Comparison of ENCODE assay signal across 14 cellular contexts in the genomic region with DNA sequence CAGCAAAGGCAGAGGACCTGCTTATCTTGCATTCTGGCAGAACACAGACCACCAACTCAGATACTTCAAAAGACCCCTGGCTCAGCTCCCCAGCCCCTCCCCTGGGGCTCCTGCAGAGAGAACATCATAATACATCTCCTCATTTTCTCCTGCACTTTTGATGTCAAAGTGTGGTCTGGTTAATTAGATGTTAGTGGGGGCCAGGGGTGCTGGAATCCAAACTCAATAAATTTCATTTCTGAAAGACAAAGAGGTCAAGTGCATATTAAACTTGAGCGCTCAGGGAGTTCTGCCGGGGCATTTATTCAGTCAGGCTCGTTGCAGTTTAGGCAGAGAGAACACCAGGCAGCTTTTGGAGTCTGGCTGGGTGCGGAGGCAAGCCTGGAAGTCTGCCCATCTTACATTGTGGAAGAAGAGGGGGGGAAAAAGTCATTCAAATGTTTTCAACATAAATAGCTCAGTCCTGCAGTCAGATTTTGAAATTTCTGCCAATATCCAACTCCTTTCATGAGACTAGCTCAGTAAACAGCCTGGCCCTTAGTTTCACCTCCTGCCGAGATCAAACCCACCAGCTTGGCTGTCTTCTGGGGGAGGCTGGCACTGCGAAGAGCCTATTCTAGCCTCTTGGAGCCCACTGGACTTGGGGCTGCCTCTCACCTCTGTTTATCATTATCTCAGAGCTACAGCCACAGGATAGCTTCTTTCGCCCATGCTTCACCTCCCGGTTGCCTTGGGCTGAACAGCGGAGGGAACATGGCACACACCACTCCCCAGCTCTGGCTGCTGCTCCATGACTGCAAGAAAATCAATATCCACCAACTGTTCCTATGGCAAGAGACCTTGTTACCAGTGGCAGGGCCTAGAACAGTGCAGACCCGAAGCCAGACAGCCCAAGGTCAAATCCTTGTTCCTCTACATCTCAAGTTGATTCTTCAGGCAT.
DNase-seq lines count a peak whose midpoint lies in the region; ATAC-seq and TF ChIP-seq lines count a peak whose summit lies in the region.
"Had no signal": no experiment of that assay in that cellular context is flagged by ENCODE, and none has a peak within 500 bp of the region (broad histone marks: within the 10 kb centered on the region; RNA-seq: fewer than 3 reads in every experiment).

No MANE protein-coding gene starts in this region.

- WGBS in testis, 2 donors = 55 to 65% methylated on average over 10 of the region's 10 CpGs

- TF ChIP-seq CTCF in choroid plexus epithelial cell (conservative IDR thresholded peaks at IDR 0.05; ENCODE audit: low read depth, low read length) (no peak), lower lobe of right lung (IDR thresholded peaks at IDR 0.05) (no peak), testis (IDR thresholded peaks at IDR 0.05) (no peak)

- DNase-seq in Karpas-422 (peak; percentile 21), choroid plexus epithelial cell (ENCODE audit: low read depth) (peak; percentile 85), lower lobe of right lung (no peak), testis (peak; percentile 43), erythroblast (lab: John Stamatoyannopoulos, UW) (no peak), amniotic stem cell (lab: John Stamatoyannopoulos, UW) (no peak)
- no peak for DNase-seq in stimulated activated naive B cell treated with anti-CD40 and anti-IgM and Interleukin-4, amounts not matched to agents 10 μg/mL and 1 μg/mL and 100 μg/mL, for 72 hours
- DNase-seq in stimulated activated naive CD8-positive, alpha-beta T cell treated with anti-CD3 and anti-CD28 coated beads, Interleukin-15, Interleukin-2, amounts not matched to agents 100 U/mL and 50 U/mL, for 24 hours = no peak
- DNase-seq: activated B cell treated with CpG ODN at 0.5 μM for 24 hours; effector memory CD4-positive, alpha-beta T cell; NCI-H526; stimulated activated CD4-positive, alpha-beta T cell treated with anti-CD3 and anti-CD28 coated beads, Interleukin-4, amount 100 ng/mL, for 4 hours had no signal

- no peaks in the 10 kb centered on the region for H3K79me2 ChIP-seq in Karpas-422 (ENCODE audit: low read length)

- H3K4me3 ChIP-seq in Karpas-422 (ENCODE audit: low read length) = no peak overlapping the region
- no peak overlapping the region for H3K4me3 ChIP-seq in choroid plexus epithelial cell (ENCODE audit: low read depth, low read length)
- H3K4me3 ChIP-seq in lower lobe of right lung = no peak overlapping the region
- no peak overlapping the region for H3K4me3 ChIP-seq in testis
- H3K4me3 ChIP-seq: GM12878 had no signal

- TF ChIP-seq POLR2A in testis (IDR thresholded peaks at IDR 0.05) = no peak
- TF ChIP-seq POLR2A in erythroblast (IDR thresholded peaks at IDR 0.05; ENCODE audit: low read length) = no peak

- H3K27ac Mint-ChIP-seq in stimulated activated naive B cell treated with anti-CD40 and anti-IgM and Interleukin-4, amounts not matched to agents 10 μg/mL and 1 μg/mL and 100 μg/mL, for 72 hours = no peak overlapping the region
- H3K27ac Mint-ChIP-seq: activated B cell treated with CpG ODN at 0.5 μM for 24 hours; activated T-helper 1 cell treated with anti-CD3 and anti-CD28 coated beads, Interleukin-12 subunit alpha, Interleukin-12 subunit beta, Interleukin-2, Interleukin-4 antibody, amounts not matched to agents 30 ng/mL and 10 ng/mL and 1 ng/mL, durations not matched to agents 14 hours and 24 hours and 36 hours had no signal

- H3K9me2 ChIP-seq in Karpas-422 (replicated peaks; ENCODE audit: insufficient read depth, low read length) = no peaks in the 10 kb centered on the region

- H3K36me3 Mint-ChIP-seq in stimulated activated naive B cell treated with anti-CD40 and anti-IgM and Interleukin-4, amounts not matched to agents 10 μg/mL and 1 μg/mL and 100 μg/mL, for 72 hours = no peaks in the 10 kb centered on the region

- peaks cover 0 to 2% of the 10 kb centered on the region in 2 donors for H3K9me3 Mint-ChIP-seq in stimulated activated naive B cell treated with anti-CD40 and anti-IgM and Interleukin-4, amounts not matched to agents 10 μg/mL and 1 μg/mL and 100 μg/mL, for 72 hours
- H3K9me3 Mint-ChIP-seq: activated B cell treated with CpG ODN at 0.5 μM for 24 hours; activated T-helper 1 cell treated with anti-CD3 and anti-CD28 coated beads, Interleukin-12 subunit alpha, Interleukin-12 subunit beta, Interleukin-2, Interleukin-4 antibody, amounts not matched to agents 30 ng/mL and 10 ng/mL and 1 ng/mL, durations not matched to agents 14 hours and 24 hours and 36 hours had no signal

- no peaks in the 10 kb centered on the region for H3K4me1 Mint-ChIP-seq in stimulated activated naive B cell treated with anti-CD40 and anti-IgM and Interleukin-4, amounts not matched to agents 10 μg/mL and 1 μg/mL and 100 μg/mL, for 72 hours
- H3K4me1 Mint-ChIP-seq: activated B cell treated with CpG ODN at 0.5 μM for 24 hours had no signal

- ATAC-seq in lower lobe of right lung = peak in 1 of 2 donors; percentile 29
- ATAC-seq in stimulated activated naive B cell treated with anti-CD40 and anti-IgM and Interleukin-4, amounts not matched to agents 10 μg/mL and 1 μg/mL and 100 μg/mL, for 72 hours (replicated peaks) = no peak
- ATAC-seq in stimulated activated naive CD8-positive, alpha-beta T cell treated with anti-CD3 and anti-CD28 coated beads, Interleukin-15, Interleukin-2, amounts not matched to agents 100 U/mL and 50 U/mL, for 24 hours = no peak
- ATAC-seq: GM12878 had no signal

- H3K4me2 ChIP-seq in Karpas-422 (ENCODE audit: low read depth, low read length, poor library complexity, severe bottlenecking) = no peak overlapping the region

- no peak overlapping the region for H2AFZ ChIP-seq in Karpas-422 (ENCODE audit: low read length)

- H3K4me1 ChIP-seq in Karpas-422 (ENCODE audit: low read length) = no peaks in the 10 kb centered on the region
- H3K4me1 ChIP-seq in lower lobe of right lung = no peaks in the 10 kb centered on the region
- peaks cover 6% of the 10 kb centered on the region for H3K4me1 ChIP-seq in testis

- H3K9ac ChIP-seq in Karpas-422 (ENCODE audit: low read length) = no peak overlapping the region

- H3K9me3 ChIP-seq in Karpas-422 (ENCODE audit: low read length) (no peaks in the 10 kb centered on the region), lower lobe of right lung (no peaks in the 10 kb centered on the region), testis (no peaks in the 10 kb centered on the region)

- no peak overlapping the region for H3K4me3 Mint-ChIP-seq in stimulated activated naive B cell treated with anti-CD40 and anti-IgM and Interleukin-4, amounts not matched to agents 10 μg/mL and 1 μg/mL and 100 μg/mL, for 72 hours
- H3K4me3 Mint-ChIP-seq: activated B cell treated with CpG ODN at 0.5 μM for 24 hours; activated T-helper 1 cell treated with anti-CD3 and anti-CD28 coated beads, Interleukin-12 subunit alpha, Interleukin-12 subunit beta, Interleukin-2, Interleukin-4 antibody, amounts not matched to agents 30 ng/mL and 10 ng/mL and 1 ng/mL, durations not matched to agents 14 hours and 24 hours and 36 hours had no signal

- peaks cover 0 to 21% of the 10 kb centered on the region in 2 donors for H3K27me3 Mint-ChIP-seq in stimulated activated naive B cell treated with anti-CD40 and anti-IgM and Interleukin-4, amounts not matched to agents 10 μg/mL and 1 μg/mL and 100 μg/mL, for 72 hours

- no peaks in the 10 kb centered on the region for H3K27me3 ChIP-seq in Karpas-422 (ENCODE audit: low read length)
- no peaks in the 10 kb centered on the region for H3K27me3 ChIP-seq in lower lobe of right lung (ENCODE audit: low read depth)
- H3K27me3 ChIP-seq in testis = no peaks in the 10 kb centered on the region

- H3K36me3 ChIP-seq in Karpas-422 (ENCODE audit: insufficient read depth, low read length) (no peaks in the 10 kb centered on the region), lower lobe of right lung (no peaks in the 10 kb centered on the region), testis (ENCODE audit: low read depth, missing control alignments) (no peaks in the 10 kb centered on the region)

- no peaks in the 10 kb centered on the region for H4K20me1 ChIP-seq in Karpas-422 (ENCODE audit: insufficient read depth, low read depth, low read length)

- intact Hi-C loops in lower lobe of right lung (cut with DNase I) (no loop called here), testis (cut with DNase I; ENCODE audit: low total_unique reads) (no loop called here)

- H3K27ac ChIP-seq in Karpas-422 (ENCODE audit: low read length) = no peak overlapping the region
- H3K27ac ChIP-seq in lower lobe of right lung = peak overlapping the region; percentile 61
- H3K27ac ChIP-seq in testis = no peak overlapping the region

Comparison
In these comparisons a context has a peak if more than half of its experiments do, and no peak if none do; other contexts are left out.
1. DNase-seq: peak in Karpas-422 (single experiment), choroid plexus epithelial cell (single experiment) and testis (single experiment); none in lower lobe of right lung (single experiment), stimulated activated naive B cell treated with anti-CD40 and anti-IgM and Interleukin-4, amounts not matched to agents 10 μg/mL and 1 μg/mL and 100 μg/mL, for 72 hours (single experiment), erythroblast (0 of 2), stimulated activated naive CD8-positive, alpha-beta T cell treated with anti-CD3 and anti-CD28 coated beads, Interleukin-15, Interleukin-2, amounts not matched to agents 100 U/mL and 50 U/mL, for 24 hours (single experiment) and amniotic stem cell (single experiment).